ENCODE assay signal across 8 cellular contexts in genomic region chr19:37691881-37692504, GRCh38. TPM values are rescaled to one million over a fixed set of nuclear protein-coding genes. Genes with fewer than 3 reads are reported as not detected.
DNase-seq lines count a peak whose midpoint lies in the region; ATAC-seq and TF ChIP-seq lines count a peak whose summit lies in the region.

No MANE protein-coding gene starts in this region.

- peak overlapping the region; percentile 39 for H3K27ac ChIP-seq in A673 (ENCODE audit: low read depth, low read length, poor library complexity, severe bottlenecking)
- peak overlapping the region; percentile 65 for H3K27ac ChIP-seq in GM23248
- H3K27ac ChIP-seq in adrenal gland = peak overlapping the region; percentile 1 to 92 (median 82)
- peak overlapping the region in 9 of 10 donors; percentile 69 to 90 (median 82) for H3K27ac ChIP-seq in heart right ventricle
- H3K27ac ChIP-seq in parathyroid adenoma = peak overlapping the region; percentile 33
- peak overlapping the region; percentile 83 to 89 for H3K27ac ChIP-seq in testis

- H3K9me3 ChIP-seq in A673 (ENCODE audit: low read depth, low read length, poor library complexity, severe bottlenecking) = peaks cover 23% of the 10 kb centered on the region
- no peaks in the 10 kb centered on the region for H3K9me3 ChIP-seq in GM23248 (ENCODE audit: low read depth)
- no peaks in the 10 kb centered on the region for H3K9me3 ChIP-seq in adrenal gland (replicated peaks in 1 of 3)
- H3K9me3 ChIP-seq in heart right ventricle = peaks cover 0 to 31% (median 0%) of the 10 kb centered on the region in 11 donors
- H3K9me3 ChIP-seq in parathyroid adenoma (ENCODE audit: control insufficient read depth, low read length) = no peaks in the 10 kb centered on the region
- H3K9me3 ChIP-seq in testis = no peaks in the 10 kb centered on the region

- intact Hi-C loops in A673 (cut with micrococcal nuclease; ENCODE audit: unreplicated experiment) = no loop called here
- intact Hi-C loops in adrenal gland (cut with DNase I) = no loop called here
- intact Hi-C loops in heart right ventricle (cut with DNase I) = loop anchor here in 5 of 10 donors (1.0 to 10.0 kb wide), 5 partner anchors 27 to 185 kb away; partner anchors contain the start of genes ZFP30 (in 2 of the 5), ZNF540 (in 2 of the 5), ZNF571 (in 2 of the 5) and ZNF607 (in 1 of the 5)
- intact Hi-C loops in testis (cut with DNase I; ENCODE audit: low total_unique reads) = no loop called here

- ATAC-seq in T-cell (replicated peaks in 1 of 4) (peak; percentile 94 to 97 (median 96)), heart right ventricle (peak; percentile 94 to 98 (median 98)), GM19455 (IDR thresholded peaks at IDR 0.05; ENCODE audit: unreplicated experiment) (no peak)

- DNase-seq in A673 (ENCODE audit: low spot score) = peak; percentile 83
- peak; percentile 94 for DNase-seq in GM23248
- DNase-seq in T-cell = peak; percentile 54 to 85 (median 75)
- DNase-seq in adrenal gland = peak; percentile 83 to 93 (median 86)
- peak; percentile 85 to 89 for DNase-seq in heart right ventricle
- DNase-seq in testis = peak; percentile 90

- H3K4me3 ChIP-seq in A673 (ENCODE audit: low read depth, low read length, poor library complexity, severe bottlenecking) (peak overlapping the region; percentile 50), GM23248 (peak overlapping the region; percentile 83), adrenal gland (peak overlapping the region; percentile 43 to 87 (median 72)), heart right ventricle (peak overlapping the region; percentile 34 to 83 (median 64)), parathyroid adenoma (ENCODE audit: low read depth, low read length) (peak overlapping the region; percentile 91), testis (peak overlapping the region; percentile 76)

- H3K27me3 ChIP-seq in A673 (replicated peaks; ENCODE audit: insufficient read depth, low read depth, low read length, poor library complexity) (no peaks in the 10 kb centered on the region), GM23248 (replicated peaks; ENCODE audit: insufficient read depth) (no peaks in the 10 kb centered on the region), adrenal gland (no peaks in the 10 kb centered on the region), heart right ventricle (no peaks in the 10 kb centered on the region), parathyroid adenoma (ENCODE audit: control insufficient read depth, insufficient read depth, low read length) (no peaks in the 10 kb centered on the region), testis (no peaks in the 10 kb centered on the region)

- 1 to 3% methylated on average over 47 to 48 of the region's 48 CpGs for WGBS in GM23248 (ENCODE audit: low coverage in 1 of 2, low lambda C conversion rate in 2 of 2, missing lambda C conversion rate in 2 of 2), 2 experiments
- 0 to 3% (median 1%) methylated on average over 29 to 48 of the region's 48 CpGs for WGBS in adrenal gland, 4 donors
- 0% methylated on average over 48 of the region's 48 CpGs for WGBS in heart right ventricle, 2 donors
- 0 to 1% methylated on average over 38 to 47 of the region's 48 CpGs for WGBS in testis, 2 donors

- H3K4me1 ChIP-seq in A673 (ENCODE audit: insufficient read depth, low read length, poor library complexity, severe bottlenecking) (no peaks in the 10 kb centered on the region), GM23248 (ENCODE audit: insufficient read depth) (no peaks in the 10 kb centered on the region), adrenal gland (replicated peaks in 1 of 2) (no peaks in the 10 kb centered on the region), heart right ventricle (peaks cover 0 to 18% (median 8%) of the 10 kb centered on the region in 9 donors), parathyroid adenoma (no peaks in the 10 kb centered on the region), testis (no peaks in the 10 kb centered on the region)

- no peaks in the 10 kb centered on the region for H3K27me3 Mint-ChIP-seq in T-cell

- H4K20me1 ChIP-seq in GM23248 (ENCODE audit: insufficient read depth) = no peaks in the 10 kb centered on the region

- H3K27ac Mint-ChIP-seq in T-cell = peak overlapping the region; percentile 91 to 92

- H3K79me2 ChIP-seq in GM23248 (ENCODE audit: insufficient read depth) = no peaks in the 10 kb centered on the region
- H3K79me2 ChIP-seq in parathyroid adenoma = no peaks in the 10 kb centered on the region

- H2AFZ ChIP-seq in GM23248 = peak overlapping the region; percentile 92
- peak overlapping the region; percentile 50 for H2AFZ ChIP-seq in parathyroid adenoma

- H3K9me3 Mint-ChIP-seq in T-cell = peaks cover 4 to 11% (median 10%) of the 10 kb centered on the region in 3 donors

- H3K36me3 Mint-ChIP-seq in T-cell = peaks cover 17% of the 10 kb centered on the region

- H3K36me3 ChIP-seq in A673 (ENCODE audit: insufficient read depth, low read length, poor library complexity, severe bottlenecking) (no peaks in the 10 kb centered on the region), GM23248 (ENCODE audit: low read depth) (no peaks in the 10 kb centered on the region), adrenal gland (replicated peaks in 1 of 2) (no peaks in the 10 kb centered on the region), heart right ventricle (peaks cover 0 to 20% (median 3%) of the 10 kb centered on the region in 9 donors), parathyroid adenoma (ENCODE audit: control insufficient read depth, insufficient read depth, low read length) (no peaks in the 10 kb centered on the region), testis (ENCODE audit: low read depth, missing control alignments) (no peaks in the 10 kb centered on the region)

- peak overlapping the region; percentile 92 to 94 (median 93) for H3K4me3 Mint-ChIP-seq in T-cell

- POLR2A ChIA-PET in A673 (lab: Charles Lee; ENCODE audit: low non-redundant PET) = no interaction called here
- POLR2A ChIA-PET in T-cell (lab: Charles Lee) = interaction anchor here in 1 of 2 donors (0.7 kb wide), 1 partner anchor 16 kb away, joined by 3 read pairs; no protein-coding TSS in a partner anchor

- H3F3A ChIP-seq in GM23248 (ENCODE audit: insufficient read depth) = no peaks in the 10 kb centered on the region

- TF ChIP-seq CTCF in A673 (conservative IDR thresholded peaks at IDR 0.05; ENCODE audit: low read depth, low read length) (no peak), adrenal gland (IDR thresholded peaks at IDR 0.05) (no peak), heart right ventricle (IDR thresholded peaks at IDR 0.05) (peak in 3 of 9 donors; percentile 27 to 39 (median 35)), parathyroid adenoma (IDR thresholded peaks at IDR 0.05) (no peak), testis (IDR thresholded peaks at IDR 0.05) (no peak)

- peak overlapping the region; percentile 83 for H3K9ac ChIP-seq in GM23248
- H3K9ac ChIP-seq in parathyroid adenoma = no peak overlapping the region

- TF ChIP-seq POLR2A in adrenal gland (IDR thresholded peaks at IDR 0.05) = peak in 1 of 2 donors; percentile 74
- TF ChIP-seq POLR2A in testis (IDR thresholded peaks at IDR 0.05) = no peak

- H3K4me2 ChIP-seq in GM23248 (ENCODE audit: unreplicated experiment) (peak overlapping the region; percentile 88), parathyroid adenoma (ENCODE audit: low read length) (peak overlapping the region; percentile 98)

- in situ Hi-C loops in GM23248 (cut with MboI) = no loop called here

- H3K9me2 ChIP-seq in GM23248 (ENCODE audit: insufficient read depth) = no peaks in the 10 kb centered on the region

- no TSS peak for BruUV-seq in A673 (replicated peaks; lab: Mats Ljungman, UMichigan)

- CTCF ChIA-PET in A673 (lab: Charles Lee) = no interaction called here
- CTCF ChIA-PET in T-cell (lab: Charles Lee) = interaction anchor here in 1 of 2 donors (1.0 kb wide), 1 partner anchor 87 kb away, joined by 3 read pairs; the partner anchor contains the start of gene ZNF573

- peaks cover 12 to 13% (median 12%) of the 10 kb centered on the region in 3 donors for H3K4me1 Mint-ChIP-seq in T-cell

RNA-seq across cellular contexts. Expression of gene ZNF607, which starts 27.6 kb away (rescaled TPM):
- total RNA-seq in A673 (2021) (11.1 and 12.1 TPM in 2 replicates), T-cell (10 to 100 TPM in 2 of 5 donors, 1 to 10 TPM in 3; 5.3 to 14.7 (median 8.6) TPM), adrenal gland (10 to 100 TPM in 2 of 8 donors, 1 to 10 TPM in 6; 3.8 to 14.9 (median 4.8) TPM), heart right ventricle (1 to 10 TPM; 3.0 to 8.4 (median 6.1) TPM), testis (10 to 100 TPM in 1 of 2 donors, 1 to 10 TPM in 1; 7.7 to 10.2 TPM)
- total RNA-seq in GM23248 (2014; rRNA removed; shearing (Covaris generic)) = 2.4 and 3.7 TPM in 2 replicates
- polyA plus RNA-seq in GM23248 (2016; fragmentation: Nextera tagmentation; extraction: Ambion mirVana) (2.2 and 2.7 TPM in 2 replicates), adrenal gland (1 to 10 TPM; 3.7 to 4.4 (median 4.2) TPM), heart right ventricle (1 to 10 TPM; 2.0 to 2.3 TPM), testis (ENCODE audit: insufficient read depth, low read depth, low replicate concordance) (9.6 TPM)

RNA-seq across cellular contexts. Expression of gene ZFP30, which starts 36.7 kb away (rescaled TPM):
- total RNA-seq in A673 (2021) (15.2 and 17.5 TPM in 2 replicates), T-cell (10 to 100 TPM in 4 of 5 donors, 1 to 10 TPM in 1; 7.7 to 17.4 (median 15.0) TPM), adrenal gland (10 to 100 TPM in 3 of 8 donors, 1 to 10 TPM in 5; 3.7 to 15.5 (median 9.0) TPM), heart right ventricle (10 to 100 TPM in 1 of 10 donors, 1 to 10 TPM in 9; 6.6 to 12.1 (median 7.9) TPM), testis (10 to 100 TPM; 19.6 to 36.2 TPM)
- 14.0 and 19.3 TPM in 2 replicates for total RNA-seq in GM23248 (2014; rRNA removed; shearing (Covaris generic))
- polyA plus RNA-seq in GM23248 (2016; fragmentation: Nextera tagmentation; extraction: Ambion mirVana) (4.3 and 4.8 TPM in 2 replicates), adrenal gland (1 to 10 TPM; 3.1 to 6.8 (median 3.9) TPM), heart right ventricle (1 to 10 TPM; 1.5 to 4.2 TPM), testis (ENCODE audit: insufficient read depth, low read depth, low replicate concordance) (13.7 TPM)

Comparison
In these comparisons a context has a peak if more than half of its experiments do, and no peak if none do; other contexts are left out.
1. H3K27ac ChIP-seq: peak in every context shown above with its lines; median percentile 86 in testis; 82 in adrenal gland; 82 in heart right ventricle; 65 in GM23248; 39 in A673; 33 in parathyroid adenoma.